Comparison of ENCODE assay signal across 1 cellular context in the genomic region with DNA sequence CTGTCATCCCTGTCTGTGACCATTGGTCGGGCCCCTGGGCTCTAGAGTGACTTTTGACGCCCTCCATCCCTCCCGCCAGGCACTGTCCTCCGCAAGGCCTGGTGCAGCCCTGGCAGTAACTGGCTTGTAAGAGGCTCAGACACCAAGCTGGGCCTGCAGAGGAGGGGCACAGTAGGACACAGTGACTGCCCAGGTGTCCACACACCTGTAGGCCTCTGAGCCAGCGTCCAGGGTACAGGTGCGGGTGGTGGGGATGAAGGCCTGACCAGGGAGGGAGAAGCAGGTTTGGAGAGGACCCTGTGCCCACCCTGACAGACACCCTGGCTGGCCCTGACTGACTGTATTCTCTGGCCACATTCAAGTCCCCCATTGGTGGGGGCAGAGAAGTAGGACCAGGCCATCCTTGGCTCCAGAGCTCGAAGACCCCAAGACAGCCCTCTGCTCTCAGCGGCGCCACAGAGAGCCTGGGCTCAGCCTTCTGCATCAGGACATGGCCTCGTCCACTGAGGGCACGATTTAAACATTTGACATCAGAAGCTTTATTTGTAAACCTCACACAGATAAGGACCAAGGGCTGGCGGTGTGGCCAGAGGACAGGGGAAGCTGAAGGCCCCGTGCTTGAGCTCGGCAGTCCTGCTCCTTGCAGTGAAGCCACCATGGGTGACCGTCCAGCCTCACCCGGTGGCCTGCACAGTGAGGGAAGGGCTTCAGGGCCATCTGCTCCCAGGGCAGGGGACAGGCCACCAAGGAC.
A peak's percentile ranks its signal among the peaks of the same experiment; 100 is the strongest.
TF ChIP-seq lines count a peak whose summit lies in the region.

No MANE protein-coding gene starts in this region.

TF ChIP-seq in HepG2, 621 proteins besides CTCF, POLR2A, EP300 and RAD21:
- TF ChIP-seq ZNF430 (CRISPR knock-in tag; IDR thresholded peaks at IDR 0.05) = no peak
- TF ChIP-seq AGO2 (optimal IDR thresholded peaks at IDR 0.05; ENCODE audit: low read depth, low read length) = peak; percentile 17
- TF ChIP-seq SOX5 (CRISPR knock-in tag; IDR thresholded peaks at IDR 0.05; ENCODE audit: borderline replicate concordance) = no peak
TF ChIP-seq in HepG2: peak in this region for 1.
